8 cellular contexts compared by ENCODE assay signal in genomic region chr1:151909167-151910149, GRCh38. TPM values are rescaled to one million over a fixed set of nuclear protein-coding genes. Genes with fewer than 3 reads are reported as not detected.
A peak's percentile ranks its signal among the peaks of the same experiment; 100 is the strongest.
DNase-seq lines count a peak whose midpoint lies in the region; ATAC-seq, FAIRE-seq and TF ChIP-seq lines count a peak whose summit lies in the region.

Gene THEM4, minus strand, starts transcription at chr1:151909511. Its CDS starts 53 bp downstream, at chr1:151909458.

- peak within 1 kb of the TSS; percentile 80 for H3K9ac ChIP-seq in endocrine pancreas (ENCODE audit: control insufficient read depth, insufficient read depth, low read length)

- H3K27ac Mint-ChIP-seq in activated CD8-positive, alpha-beta memory T cell treated with anti-CD3 and anti-CD28 coated beads, Interleukin-2, amount 10 ng/mL, durations not matched to agents 7 days and 5 days: peak within 1 kb of the TSS; percentile 85

- peaks cover 12% of the 10 kb centered on the region for H3K9me3 Mint-ChIP-seq in activated CD8-positive, alpha-beta memory T cell treated with anti-CD3 and anti-CD28 coated beads, Interleukin-2, amount 10 ng/mL, durations not matched to agents 7 days and 5 days (ENCODE audit: low read depth)

- peak within 1 kb of the TSS; percentile 86 for H3K4me3 Mint-ChIP-seq in activated CD8-positive, alpha-beta memory T cell treated with anti-CD3 and anti-CD28 coated beads, Interleukin-2, amount 10 ng/mL, durations not matched to agents 7 days and 5 days

- CTCF ChIA-PET in BJ (lab: Yijun Ruan, JAX): interaction anchor here (0.7 to 2.2 kb wide), 8 partner anchors 11 to 92 kb away, joined by 3 to 13 read pairs (median 4); no protein-coding TSS in a partner anchor
- CTCF ChIA-PET in activated CD8-positive, alpha-beta memory T cell treated with anti-CD3 and anti-CD28 coated beads, Interleukin-2, amount 10 ng/mL, durations not matched to agents 7 days and 5 days (lab: Charles Lee): interaction anchor here (0.8 to 3.2 kb wide), 16 partner anchors 9 to 315 kb away, joined by 3 to 17 read pairs (median 5); no protein-coding TSS in a partner anchor

- peaks cover 35% of the 10 kb centered on the region for H3K36me3 Mint-ChIP-seq in activated CD8-positive, alpha-beta memory T cell treated with anti-CD3 and anti-CD28 coated beads, Interleukin-2, amount 10 ng/mL, durations not matched to agents 7 days and 5 days

- H3K4me1 ChIP-seq in endocrine pancreas (ENCODE audit: control insufficient read depth, insufficient read depth, low read length): no peaks in the 10 kb centered on the region

- TF ChIP-seq CTCF in BJ (IDR thresholded peaks at IDR 0.05; ENCODE audit: insufficient read depth, low read depth, low read length): no peak; the same call in 1 of the 2 replicates

- ATAC-seq in HG03442 (IDR thresholded peaks at IDR 0.05; ENCODE audit: unreplicated experiment): peak; percentile 98
- peak; percentile 95 for ATAC-seq in activated CD8-positive, alpha-beta memory T cell treated with anti-CD3 and anti-CD28 coated beads, Interleukin-2, amount 10 ng/mL, durations not matched to agents 7 days and 5 days

- DNase-seq in BJ (ENCODE audit: low read depth) (peak; percentile 74), GM19239 (ENCODE audit: insufficient read length, low spot score) (peak; percentile 93), NOMO-1 treated with dmso at 0.1 percent for 144 hours (lab: John Stamatoyannopoulos, UW; ENCODE audit: unreplicated experiment) (peak; percentile 97), mesenteric fat pad (ENCODE audit: low spot score) (peak; percentile 99)
- DNase-seq in activated CD8-positive, alpha-beta memory T cell treated with anti-CD3 and anti-CD28 coated beads, Interleukin-2, amount 10 ng/mL, durations not matched to agents 7 days and 5 days: peak; percentile 97
- peak; percentile 86 for DNase-seq in stimulated activated CD8-positive, alpha-beta memory T cell treated with anti-CD3 and anti-CD28 coated beads, Interleukin-15, amount 100 ng/mL, for 1 hour (ENCODE audit: low read depth)

- H3K36me3 ChIP-seq in BJ (ENCODE audit: control insufficient read depth, insufficient read depth, low read length) (no peaks in the 10 kb centered on the region), endocrine pancreas (ENCODE audit: control insufficient read depth, insufficient read depth, low read length) (no peaks in the 10 kb centered on the region)

- peaks cover 36% of the 10 kb centered on the region for H3K4me1 Mint-ChIP-seq in activated CD8-positive, alpha-beta memory T cell treated with anti-CD3 and anti-CD28 coated beads, Interleukin-2, amount 10 ng/mL, durations not matched to agents 7 days and 5 days

- H3K27me3 ChIP-seq in BJ (ENCODE audit: control insufficient read depth, insufficient read depth, low read length): no peaks in the 10 kb centered on the region
- no peaks in the 10 kb centered on the region for H3K27me3 ChIP-seq in endocrine pancreas (ENCODE audit: control insufficient read depth, insufficient read depth, low read length)

- H3K4me3 ChIP-seq in BJ (ENCODE audit: low read depth, low read length): peak within 1 kb of the TSS; percentile 77
- peak within 1 kb of the TSS; percentile 88 for H3K4me3 ChIP-seq in endocrine pancreas (ENCODE audit: control insufficient read depth, insufficient read depth, low read length)

- no peaks in the 10 kb centered on the region for H3K27me3 Mint-ChIP-seq in activated CD8-positive, alpha-beta memory T cell treated with anti-CD3 and anti-CD28 coated beads, Interleukin-2, amount 10 ng/mL, durations not matched to agents 7 days and 5 days

- no peaks in the 10 kb centered on the region for H3K9me3 ChIP-seq in endocrine pancreas (ENCODE audit: control insufficient read depth, low read length)

- FAIRE-seq in GM19239 (lab: Jason Lieb, UNC): peak; percentile 96

- POLR2A ChIA-PET in BJ (lab: Charles Lee): interaction anchor here (0.6 kb wide), 1 partner anchor 39 kb away, joined by 10 read pairs; no protein-coding TSS in a partner anchor

RNA-seq across cellular contexts. Expression of gene THEM4, which starts in this region (rescaled TPM):
- 11.7 and 17.2 TPM in 2 replicates for polyA plus RNA-seq in BJ (2011; rRNA removed)
- 3.5 and 4.2 TPM in 2 replicates for polyA minus RNA-seq in BJ (2011; rRNA and poly(A)+ RNA removed)
- 10 to 100 TPM; 19.1 to 20.9 TPM for total RNA-seq in activated CD8-positive, alpha-beta memory T cell treated with anti-CD3 and anti-CD28 coated beads, Interleukin-2, amount 10 ng/mL, durations not matched to agents 7 days and 5 days
- total RNA-seq in mesenteric fat pad: 14.8 TPM

Comparison
In these comparisons a context has a peak if more than half of its experiments do, and no peak if none do; other contexts are left out.
1. Peak in every context shown above with its lines: DNase-seq, ATAC-seq and H3K4me3 ChIP-seq.